Comparison of ENCODE assay signal across 21 cellular contexts in genomic region chr4:8285976-8286718, GRCh38. TPM values are rescaled to one million over a fixed set of nuclear protein-coding genes. Genes with fewer than 3 reads are reported as not detected.
A peak's percentile ranks its signal among the peaks of the same experiment; 100 is the strongest.
DNase-seq lines count a peak whose midpoint lies in the region; ATAC-seq and TF ChIP-seq lines count a peak whose summit lies in the region.
"Had no signal": no experiment of that assay in that cellular context is flagged by ENCODE, and none has a peak within 500 bp of the region (broad histone marks: within the 10 kb centered on the region; RNA-seq: fewer than 3 reads in every experiment).

No MANE protein-coding gene starts in this region.

- no peak overlapping the region for H3K27ac Mint-ChIP-seq in glutamatergic neuron (ENCODE audit: unreplicated experiment)
- H3K27ac Mint-ChIP-seq in stimulated activated naive CD8-positive, alpha-beta T cell treated with anti-CD3 and anti-CD28 coated beads, Interleukin-15, amount 100 ng/mL, for 72 hours, result no peak overlapping the region
- H3K27ac Mint-ChIP-seq: CD8-positive, alpha-beta memory T cell had no signal

- H3K9me3 ChIP-seq in left ventricle myocardium inferior (replicated peaks) (no peaks in the 10 kb centered on the region), neutrophil (no peaks in the 10 kb centered on the region)
- H3K9me3 ChIP-seq: MG63 had no signal

- H3K36me3 ChIP-seq in left ventricle myocardium inferior, result peaks cover 31% of the 10 kb centered on the region
- H3K36me3 ChIP-seq in neutrophil, result peaks cover 14% of the 10 kb centered on the region
- H3K36me3 ChIP-seq: MG63 had no signal

- H3K4me3 Mint-ChIP-seq in glutamatergic neuron (ENCODE audit: unreplicated experiment), result no peak overlapping the region
- no peak overlapping the region for H3K4me3 Mint-ChIP-seq in stimulated activated naive CD8-positive, alpha-beta T cell treated with anti-CD3 and anti-CD28 coated beads, Interleukin-15, amount 100 ng/mL, for 72 hours
- H3K4me3 Mint-ChIP-seq: CD8-positive, alpha-beta memory T cell had no signal

- H3K27ac ChIP-seq in left ventricle myocardium inferior (replicated peaks), result peak overlapping the region; percentile 82
- H3K27ac ChIP-seq in neutrophil, result peak overlapping the region; percentile 82
- H3K27ac ChIP-seq: C4-2B, SK-N-MC had no signal

- intact Hi-C loops in left ventricle myocardium inferior (cut with micrococcal nuclease), result no loop called here

- peaks cover 15% of the 10 kb centered on the region for H3K27me3 Mint-ChIP-seq in glutamatergic neuron (ENCODE audit: unreplicated experiment)
- H3K27me3 Mint-ChIP-seq in stimulated activated naive CD8-positive, alpha-beta T cell treated with anti-CD3 and anti-CD28 coated beads, Interleukin-15, amount 100 ng/mL, for 72 hours, result no peaks in the 10 kb centered on the region
- H3K27me3 Mint-ChIP-seq: CD8-positive, alpha-beta memory T cell had no signal

- peaks cover 9% of the 10 kb centered on the region for H3K4me1 Mint-ChIP-seq in glutamatergic neuron (ENCODE audit: low read depth, unreplicated experiment)
- no peaks in the 10 kb centered on the region for H3K4me1 Mint-ChIP-seq in stimulated activated naive CD8-positive, alpha-beta T cell treated with anti-CD3 and anti-CD28 coated beads, Interleukin-15, amount 100 ng/mL, for 72 hours
- H3K4me1 Mint-ChIP-seq: CD8-positive, alpha-beta memory T cell had no signal

- DNase-seq in glutamatergic neuron, result peak; percentile 5
- DNase-seq in left ventricle myocardium inferior, result peak; percentile 79
- DNase-seq in cerebellar nuclear complex (lab: John Stamatoyannopoulos, UW), result no peak
- no peak for DNase-seq in stimulated activated naive CD8-positive, alpha-beta T cell treated with anti-CD3 and anti-CD28 coated beads, Interleukin-15, amount 100 ng/mL, for 72 hours
- DNase-seq: Calu3; CD8-positive, alpha-beta memory T cell; DMS53; GDM1; MG63; NCI-H1048; NCI-H1417 treated with DMSO at 0.1 percent for 48 hours; NCI-H187; NCI-H446; NCI-H526 treated with DMSO at 0.1 percent for 48 hours; OCI-M1; SHP77 had no signal

- H3K36me3 Mint-ChIP-seq in glutamatergic neuron (ENCODE audit: unreplicated experiment), result no peaks in the 10 kb centered on the region
- H3K36me3 Mint-ChIP-seq: CD8-positive, alpha-beta memory T cell had no signal

- H3K4me3 ChIP-seq in left ventricle myocardium inferior (peak overlapping the region; percentile 25), neutrophil (ENCODE audit: low read depth in 1 of 2, low read length in 1 of 2) (no peak overlapping the region)
- H3K4me3 ChIP-seq: MG63, SK-N-MC had no signal

- TF ChIP-seq CTCF in glutamatergic neuron (IDR thresholded peaks at IDR 0.05; ENCODE audit: partially characterized antibody, unreplicated experiment) (no peak), left ventricle myocardium inferior (IDR thresholded peaks at IDR 0.05; ENCODE audit: borderline replicate concordance) (no peak), neutrophil (IDR thresholded peaks at IDR 0.05) (no peak)

- H3K9me3 Mint-ChIP-seq in glutamatergic neuron (ENCODE audit: unreplicated experiment), result peaks cover 3% of the 10 kb centered on the region
- no peaks in the 10 kb centered on the region for H3K9me3 Mint-ChIP-seq in stimulated activated naive CD8-positive, alpha-beta T cell treated with anti-CD3 and anti-CD28 coated beads, Interleukin-15, amount 100 ng/mL, for 72 hours
- H3K9me3 Mint-ChIP-seq: CD8-positive, alpha-beta memory T cell had no signal

- no peak for ATAC-seq in HG03280 (IDR thresholded peaks at IDR 0.05; ENCODE audit: unreplicated experiment)
- no peak for ATAC-seq in GM21576 (IDR thresholded peaks at IDR 0.05; ENCODE audit: unreplicated experiment)
- ATAC-seq in stimulated activated naive CD8-positive, alpha-beta T cell treated with anti-CD3 and anti-CD28 coated beads, Interleukin-15, amount 100 ng/mL, for 72 hours, result no peak

- H3K4me1 ChIP-seq in left ventricle myocardium inferior (peaks cover 55% of the 10 kb centered on the region), neutrophil (ENCODE audit: control insufficient read depth in 1 of 2, insufficient read depth in 1 of 2, low read depth in 1 of 2, low read length in 1 of 2) (peaks cover 43 to 64% of the 10 kb centered on the region in 2 experiments)

- H3K27me3 ChIP-seq in left ventricle myocardium inferior (ENCODE audit: low read depth) (no peaks in the 10 kb centered on the region), neutrophil (no peaks in the 10 kb centered on the region)
- H3K27me3 ChIP-seq: MG63 had no signal

RNA-seq across cellular contexts. Expression of gene HTRA3, which starts 16.6 kb away (rescaled TPM):
- 0.64 TPM for total RNA-seq in glutamatergic neuron (ENCODE audit: unreplicated experiment)
- 119 TPM for total RNA-seq in left ventricle myocardium inferior
- total RNA-seq: Calu3; CD8-positive, alpha-beta memory T cell had no signal

Comparison
In these comparisons a context has a peak if more than half of its experiments do, and no peak if none do; other contexts are left out.
1. DNase-seq: peak in glutamatergic neuron (single experiment) and left ventricle myocardium inferior (single experiment); none in cerebellar nuclear complex (0 of 2) and stimulated activated naive CD8-positive, alpha-beta T cell treated with anti-CD3 and anti-CD28 coated beads, Interleukin-15, amount 100 ng/mL, for 72 hours (0 of 2).
2. RNA of gene HTRA3, which starts 16.6 kb away (total RNA-seq): 119 TPM in left ventricle myocardium inferior (single experiment); 0.64 TPM in glutamatergic neuron (single experiment); every median in the first group is over 10 times any median in the second.